ENCODE assay signal across 1 cellular context in the genomic region with DNA sequence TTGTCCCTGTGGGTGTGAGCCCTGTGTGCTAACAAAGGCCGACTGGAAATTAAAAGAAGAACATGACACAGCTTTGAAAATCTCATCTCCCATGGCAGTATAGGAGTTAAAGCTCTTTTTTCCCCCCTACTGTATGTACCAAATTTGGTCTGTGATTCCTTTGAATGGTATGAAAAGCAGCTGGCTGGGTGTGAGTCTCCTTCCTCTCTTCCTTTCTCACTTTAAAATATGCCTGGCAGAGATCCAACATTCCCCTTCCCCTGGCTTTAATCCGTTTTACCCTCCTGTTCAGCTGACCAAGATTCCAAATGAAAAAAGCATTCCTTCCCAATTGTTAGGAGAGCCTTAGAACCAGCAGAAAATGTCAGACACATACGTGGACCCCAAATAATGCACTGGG.
TF ChIP-seq lines count a peak whose summit lies in the region.

No MANE protein-coding gene starts in this region.

TF ChIP-seq in H1, 55 proteins besides CTCF, POLR2A, EP300 and RAD21 (continued from another document):
- TF ChIP-seq, protein P1, sequence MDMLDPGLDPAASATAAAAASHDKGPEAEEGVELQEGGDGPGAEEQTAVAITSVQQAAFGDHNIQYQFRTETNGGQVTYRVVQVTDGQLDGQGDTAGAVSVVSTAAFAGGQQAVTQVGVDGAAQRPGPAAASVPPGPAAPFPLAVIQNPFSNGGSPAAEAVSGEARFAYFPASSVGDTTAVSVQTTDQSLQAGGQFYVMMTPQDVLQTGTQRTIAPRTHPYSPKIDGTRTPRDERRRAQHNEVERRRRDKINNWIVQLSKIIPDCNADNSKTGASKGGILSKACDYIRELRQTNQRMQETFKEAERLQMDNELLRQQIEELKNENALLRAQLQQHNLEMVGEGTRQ (IDR thresholded peaks at IDR 0.05; ENCODE audit: low read length) = no peak
- TF ChIP-seq KDM4A (IDR thresholded peaks at IDR 0.05; ENCODE audit: low read depth, low read length, severe bottlenecking) (no peak), POU5F1 (IDR thresholded peaks at IDR 0.05; ENCODE audit: low read depth, low read length) (no peak), ZNF274 (IDR thresholded peaks at IDR 0.05; ENCODE audit: borderline replicate concordance, extremely low read depth, low read length) (no peak), CHD1 (IDR thresholded peaks at IDR 0.05; ENCODE audit: low read depth, low read length) (no peak)
- TF ChIP-seq, protein P2, sequence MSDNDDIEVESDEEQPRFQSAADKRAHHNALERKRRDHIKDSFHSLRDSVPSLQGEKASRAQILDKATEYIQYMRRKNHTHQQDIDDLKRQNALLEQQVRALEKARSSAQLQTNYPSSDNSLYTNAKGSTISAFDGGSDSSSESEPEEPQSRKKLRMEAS (IDR thresholded peaks at IDR 0.05) = no peak
